13 cellular contexts compared by ENCODE assay signal in the genomic region with DNA sequence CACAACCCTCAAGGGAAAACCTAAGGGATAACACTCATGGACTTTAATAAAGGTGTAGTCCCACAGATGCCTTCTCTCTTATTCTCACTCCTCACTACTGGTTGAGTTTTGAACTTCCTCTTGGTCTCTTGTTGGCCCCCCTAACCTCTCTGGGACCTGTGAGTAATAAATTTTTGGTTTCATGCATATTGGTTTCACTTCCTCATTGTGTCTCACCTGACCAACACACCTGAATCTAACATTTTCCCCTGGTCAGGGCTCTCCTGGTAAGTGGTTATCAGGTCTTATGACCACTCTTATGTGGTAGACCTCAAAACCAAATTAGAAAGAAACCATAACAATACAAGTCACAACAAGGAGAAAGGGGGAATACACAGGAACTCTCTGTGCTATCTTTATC.
A peak's percentile ranks its signal among the peaks of the same experiment; 100 is the strongest.
DNase-seq lines count a peak whose midpoint lies in the region; ATAC-seq, FAIRE-seq and TF ChIP-seq lines count a peak whose summit lies in the region.
"Had no signal": no experiment of that assay in that cellular context is flagged by ENCODE, and none has a peak within 500 bp of the region (broad histone marks: within the 10 kb centered on the region; RNA-seq: fewer than 3 reads in every experiment).

No MANE protein-coding gene starts in this region.

- H3K4me2 ChIP-seq in OCI-LY7 (ENCODE audit: low read length) = no peak overlapping the region

- no peak overlapping the region for H2AFZ ChIP-seq in OCI-LY7 (ENCODE audit: low read length)
- H2AFZ ChIP-seq: parathyroid adenoma had no signal

- H3K9me2 ChIP-seq in OCI-LY7 (ENCODE audit: insufficient read depth, low read length) = no peaks in the 10 kb centered on the region

- H3K79me2 ChIP-seq in OCI-LY7 (ENCODE audit: insufficient read depth, low read depth, low read length) = no peaks in the 10 kb centered on the region
- H3K79me2 ChIP-seq: parathyroid adenoma had no signal

- DNase-seq in OCI-LY7 (ENCODE audit: low spot score) = peak; percentile 62
- DNase-seq in stimulated activated CD4-positive, alpha-beta T cell treated with anti-CD3 and anti-CD28 coated beads, Interleukin-4, amount 100 ng/mL, for 24 hours = no peak
- DNase-seq in H54 (ENCODE audit: insufficient read length, low spot score) = no peak
- no peak for DNase-seq in NCI-H187 treated with DMSO at 0.1 percent for 48 hours (lab: John Stamatoyannopoulos, UW)
- no peak for DNase-seq in OCI-M2 (lab: John Stamatoyannopoulos, UW; ENCODE audit: unreplicated experiment)
- DNase-seq: activated CD4-positive, CD25-positive, alpha-beta regulatory T cell; CD4-positive, alpha-beta memory T cell had no signal

- peaks cover 5% of the 10 kb centered on the region; the same call in 1 of the 2 replicates for H3K9me3 ChIP-seq in OCI-LY7 (ENCODE audit: low read length)
- H3K9me3 ChIP-seq: thoracic aorta had no signal

- CTCF ChIA-PET in OCI-LY7 (lab: Charles Lee; ENCODE audit: unreplicated experiment) = no interaction called here

- H3K36me3 ChIP-seq in OCI-LY7 (ENCODE audit: insufficient read depth, low read length) = no peaks in the 10 kb centered on the region
- H3K36me3 ChIP-seq: thoracic aorta had no signal

- POLR2A ChIA-PET in OCI-LY7 (lab: Charles Lee) = no interaction called here

- H3K4me3 ChIP-seq in OCI-LY7 (ENCODE audit: low read depth, low read length, poor library complexity, severe bottlenecking) = no peak overlapping the region
- H3K4me3 ChIP-seq: thoracic aorta had no signal

- peak; percentile 87 for ATAC-seq in GM18520 (IDR thresholded peaks at IDR 0.05; ENCODE audit: unreplicated experiment)
- ATAC-seq in GM21390 (IDR thresholded peaks at IDR 0.05; ENCODE audit: unreplicated experiment) = peak; percentile 96
- ATAC-seq in HG03039 (IDR thresholded peaks at IDR 0.05; ENCODE audit: unreplicated experiment) = peak; percentile 97
- ATAC-seq: left lobe of liver had no signal

- no peaks in the 10 kb centered on the region for H4K20me1 ChIP-seq in OCI-LY7 (ENCODE audit: insufficient read depth, low read length)

- no peak for TF ChIP-seq POLR2A in H54 (IDR thresholded peaks at IDR 0.05; ENCODE audit: low read depth, low read length)

- intact Hi-C loops in OCI-LY7 (cut with micrococcal nuclease; ENCODE audit: unreplicated experiment) = no loop called here

- peaks cover 5% of the 10 kb centered on the region for H3K4me1 ChIP-seq in OCI-LY7 (ENCODE audit: insufficient read depth, low read length, poor library complexity, severe bottlenecking)
- H3K4me1 ChIP-seq: parathyroid adenoma had no signal

- FAIRE-seq in H54 (lab: Jason Lieb, UNC) = no peak

- TF ChIP-seq CTCF in OCI-LY7 (conservative IDR thresholded peaks at IDR 0.05; ENCODE audit: low read length) = no peak

- BruUV-seq in OCI-LY7 (replicated peaks; lab: Mats Ljungman, UMichigan) = no TSS peak

- no peak overlapping the region for H3K27ac ChIP-seq in OCI-LY7 (ENCODE audit: low read depth, low read length, poor library complexity, severe bottlenecking)
- H3K27ac ChIP-seq: parathyroid adenoma, thoracic aorta had no signal
